Comparison of ENCODE assay signal across 16 cellular contexts in the genomic region with DNA sequence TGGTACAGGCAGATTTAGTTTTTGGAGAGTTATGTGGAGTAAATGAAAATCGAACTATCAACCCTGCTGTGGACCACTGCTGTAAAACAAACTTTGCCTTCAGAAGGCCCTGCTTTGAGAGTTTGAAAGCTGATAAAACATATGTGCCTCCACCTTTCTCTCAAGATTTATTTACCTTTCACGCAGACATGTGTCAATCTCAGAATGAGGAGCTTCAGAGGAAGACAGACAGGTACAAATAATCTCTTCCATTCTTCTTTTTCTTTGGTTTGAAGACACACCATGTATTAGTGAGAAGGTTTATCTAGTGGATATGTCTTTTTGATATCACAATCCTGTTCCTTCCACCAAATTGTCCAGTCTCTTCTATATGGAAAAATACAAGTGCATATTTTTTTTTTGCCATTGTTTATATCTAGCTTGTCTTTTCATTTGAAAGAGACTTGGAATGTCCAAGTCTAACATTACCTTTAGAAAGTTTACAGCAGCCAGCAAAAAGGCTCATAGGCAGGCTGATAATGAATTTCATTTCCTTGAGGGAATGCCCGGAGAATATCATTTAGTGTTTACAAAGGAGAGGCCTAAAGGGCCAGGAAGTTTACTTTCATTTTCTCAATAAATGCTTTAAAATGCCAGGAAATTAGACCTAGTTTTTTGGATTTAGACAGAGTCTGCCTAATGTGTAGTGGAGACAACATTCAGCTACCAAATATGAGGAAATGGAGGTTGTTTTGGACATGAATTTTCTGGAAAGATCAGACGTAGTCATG. TPM values are rescaled to one million over a fixed set of nuclear protein-coding genes. Genes with fewer than 3 reads are reported as not detected.
DNase-seq lines count a peak whose midpoint lies in the region; ATAC-seq and TF ChIP-seq lines count a peak whose summit lies in the region.
"Had no signal": no experiment of that assay in that cellular context is flagged by ENCODE, and none has a peak within 500 bp of the region (broad histone marks: within the 10 kb centered on the region; RNA-seq: fewer than 3 reads in every experiment).

No MANE protein-coding gene starts in this region.

- H3K4me1 ChIP-seq in stomach = peaks cover 0 to 20% (median 12%) of the 10 kb centered on the region in 4 donors
- H3K4me1 ChIP-seq: gastroesophageal sphincter had no signal

- peak; percentile 27; the same call in 1 of the 3 replicates for ATAC-seq in SK-N-SH treated with all-trans-retinoic acid at 6 μM for 48 hours
- no peak for ATAC-seq in HG02973 (IDR thresholded peaks at IDR 0.05; ENCODE audit: unreplicated experiment)
- ATAC-seq: gastroesophageal sphincter; natural killer cell treated with Interleukin-12 subunit alpha and Interleukin-12 subunit beta and Interleukin-15 and Interleukin-18, amount 100 ng/mL, for 72 hours had no signal

- 22 to 39% (median 34%) methylated on average over 4 of the region's 4 CpGs for WGBS in stomach, 5 donors

- H3K27me3 ChIP-seq in stomach = no peaks in the 10 kb centered on the region
- H3K27me3 ChIP-seq: gastroesophageal sphincter had no signal

- peak; percentile 12 for DNase-seq in HT-29 (ENCODE audit: low spot score)
- DNase-seq in fibroblast of villous mesenchyme (ENCODE audit: low read depth) = peak; percentile 15
- no peak for DNase-seq in stomach
- DNase-seq in NCI-H2196 (lab: John Stamatoyannopoulos, UW; ENCODE audit: unreplicated experiment) = no peak
- no peak for DNase-seq in NCI-H226
- DNase-seq: activated CD8-positive, alpha-beta memory T cell treated with anti-CD3 and anti-CD28 coated beads, Interleukin-2, amount 50 U/mL, for 48 hours; COR-L47; dorsolateral prefrontal cortex; kidney glomerular epithelial cell; NCI-H1436; SHP77 treated with DMSO at 0.1 percent for 48 hours had no signal

- intact Hi-C loops in stomach (cut with DNase I; ENCODE audit: low total_unique reads) = no loop called here

- TF ChIP-seq CTCF in fibroblast of villous mesenchyme (IDR thresholded peaks at IDR 0.05; ENCODE audit: insufficient read depth, low read depth, low read length) (no peak), stomach (IDR thresholded peaks at IDR 0.05) (no peak)

- H3K27ac ChIP-seq in stomach = peak overlapping the region in 4 of 5 donors; percentile 15 to 74 (median 48)
- H3K27ac ChIP-seq: dorsolateral prefrontal cortex, gastroesophageal sphincter, thoracic aorta had no signal

- H3K4me3 ChIP-seq in fibroblast of villous mesenchyme (ENCODE audit: low read depth, low read length) (peak overlapping the region; percentile 4), stomach (no peak overlapping the region)
- H3K4me3 ChIP-seq: dorsolateral prefrontal cortex, gastroesophageal sphincter, thoracic aorta had no signal

- no peak for TF ChIP-seq EP300 in stomach (IDR thresholded peaks at IDR 0.05)

- TF ChIP-seq POLR2A in stomach (IDR thresholded peaks at IDR 0.05) = no peak

- no peaks in the 10 kb centered on the region for H3K36me3 ChIP-seq in stomach
- H3K36me3 ChIP-seq: gastroesophageal sphincter, thoracic aorta had no signal

- no peaks in the 10 kb centered on the region for H3K9me3 ChIP-seq in stomach
- H3K9me3 ChIP-seq: gastroesophageal sphincter, thoracic aorta had no signal

TF ChIP-seq in SK-N-SH treated with all-trans-retinoic acid at 6 μM for 48 hours, 23 proteins besides CTCF, POLR2A, EP300 and RAD21:
- TF ChIP-seq TCF4 (CRISPR knock-in tag; IDR thresholded peaks at IDR 0.05; ENCODE audit: borderline replicate concordance) (no peak), ZFP30 (CRISPR knock-in tag; IDR thresholded peaks at IDR 0.05) (no peak), ZNF8 (CRISPR knock-in tag; IDR thresholded peaks at IDR 0.05) (no peak), ISL1 (CRISPR knock-in tag; IDR thresholded peaks at IDR 0.05) (no peak), SNAI2 (CRISPR knock-in tag; IDR thresholded peaks at IDR 0.05) (no peak), ZC3H10 (CRISPR knock-in tag; IDR thresholded peaks at IDR 0.05) (no peak), PPARA (CRISPR knock-in tag; IDR thresholded peaks at IDR 0.05; ENCODE audit: borderline replicate concordance) (no peak), ESRRG (CRISPR knock-in tag; IDR thresholded peaks at IDR 0.05) (no peak), OSR1 (CRISPR knock-in tag; IDR thresholded peaks at IDR 0.05) (no peak), ZFP3 (CRISPR knock-in tag; IDR thresholded peaks at IDR 0.05) (no peak), CSDC2 (CRISPR knock-in tag; IDR thresholded peaks at IDR 0.05) (no peak), ARNTL (CRISPR knock-in tag; IDR thresholded peaks at IDR 0.05; ENCODE audit: borderline replicate concordance, low read depth) (no peak), BACH2 (CRISPR knock-in tag; IDR thresholded peaks at IDR 0.05; ENCODE audit: borderline replicate concordance) (no peak)
- TF ChIP-seq, protein P1, sequence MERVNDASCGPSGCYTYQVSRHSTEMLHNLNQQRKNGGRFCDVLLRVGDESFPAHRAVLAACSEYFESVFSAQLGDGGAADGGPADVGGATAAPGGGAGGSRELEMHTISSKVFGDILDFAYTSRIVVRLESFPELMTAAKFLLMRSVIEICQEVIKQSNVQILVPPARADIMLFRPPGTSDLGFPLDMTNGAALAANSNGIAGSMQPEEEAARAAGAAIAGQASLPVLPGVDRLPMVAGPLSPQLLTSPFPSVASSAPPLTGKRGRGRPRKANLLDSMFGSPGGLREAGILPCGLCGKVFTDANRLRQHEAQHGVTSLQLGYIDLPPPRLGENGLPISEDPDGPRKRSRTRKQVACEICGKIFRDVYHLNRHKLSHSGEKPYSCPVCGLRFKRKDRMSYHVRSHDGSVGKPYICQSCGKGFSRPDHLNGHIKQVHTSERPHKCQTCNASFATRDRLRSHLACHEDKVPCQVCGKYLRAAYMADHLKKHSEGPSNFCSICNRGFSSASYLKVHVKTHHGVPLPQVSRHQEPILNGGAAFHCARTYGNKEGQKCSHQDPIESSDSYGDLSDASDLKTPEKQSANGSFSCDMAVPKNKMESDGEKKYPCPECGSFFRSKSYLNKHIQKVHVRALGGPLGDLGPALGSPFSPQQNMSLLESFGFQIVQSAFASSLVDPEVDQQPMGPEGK (CRISPR knock-in tag; IDR thresholded peaks at IDR 0.05; ENCODE audit: borderline replicate concordance) = no peak
- TF ChIP-seq, protein P2, sequence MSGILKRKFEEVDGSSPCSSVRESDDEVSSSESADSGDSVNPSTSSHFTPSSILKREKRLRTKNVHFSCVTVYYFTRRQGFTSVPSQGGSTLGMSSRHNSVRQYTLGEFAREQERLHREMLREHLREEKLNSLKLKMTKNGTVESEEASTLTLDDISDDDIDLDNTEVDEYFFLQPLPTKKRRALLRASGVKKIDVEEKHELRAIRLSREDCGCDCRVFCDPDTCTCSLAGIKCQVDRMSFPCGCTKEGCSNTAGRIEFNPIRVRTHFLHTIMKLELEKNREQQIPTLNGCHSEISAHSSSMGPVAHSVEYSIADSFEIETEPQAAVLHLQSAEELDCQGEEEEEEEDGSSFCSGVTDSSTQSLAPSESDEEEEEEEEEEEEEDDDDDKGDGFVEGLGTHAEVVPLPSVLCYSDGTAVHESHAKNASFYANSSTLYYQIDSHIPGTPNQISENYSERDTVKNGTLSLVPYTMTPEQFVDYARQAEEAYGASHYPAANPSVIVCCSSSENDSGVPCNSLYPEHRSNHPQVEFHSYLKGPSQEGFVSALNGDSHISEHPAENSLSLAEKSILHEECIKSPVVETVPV (CRISPR knock-in tag; IDR thresholded peaks at IDR 0.05) = no peak

RNA-seq across cellular contexts. Expression of a gene that starts 18.6 kb away (rescaled TPM):
- not detected in 2 replicates for total RNA-seq in HT-29 (2014; rRNA removed; shearing (Covaris generic))
- total RNA-seq in fibroblast of villous mesenchyme (not detected in 2 replicates), stomach (1 to 10 TPM in 1 of 5 donors, not detected in 4; 1.8 TPM)
- under 1 TPM in 2 of 3 donors, not detected in 1; 0.05 to 0.81 TPM for polyA plus RNA-seq in stomach
- total RNA-seq: gastroesophageal sphincter; natural killer cell treated with Interleukin-12 subunit alpha and Interleukin-12 subunit beta and Interleukin-15 and Interleukin-18, amount 100 ng/mL, for 72 hours; thoracic aorta had no signal

Comparison
In these comparisons a context has a peak if more than half of its experiments do, and no peak if none do; other contexts are left out.
1. DNase-seq: peak in HT-29 (single experiment) and fibroblast of villous mesenchyme (single experiment); none in stomach (single experiment), NCI-H2196 (single experiment) and NCI-H226 (single experiment).